In genomic region chr9:120538339-120538738, GRCh38 we compare ENCODE assay signal across 1 cellular context.
TF ChIP-seq lines count a peak whose summit lies in the region.

No MANE protein-coding gene starts in this region.

TF ChIP-seq in HepG2, 621 proteins besides CTCF, POLR2A, EP300 and RAD21 (continued from another document and continues in another):
- TF ChIP-seq KLF9 (CRISPR knock-in tag; IDR thresholded peaks at IDR 0.05; ENCODE audit: low read depth) (0 out of 2 replicates have a peak, but pooled peaks have one; percentile 33), KMT2B (CRISPR knock-in tag; IDR thresholded peaks at IDR 0.05) (peak; percentile 40; the same call in 1 of the 2 replicates), RNF2 (conservative IDR thresholded peaks at IDR 0.05; ENCODE audit: low read depth) (no peak), ZBTB26 (CRISPR knock-in tag; IDR thresholded peaks at IDR 0.05; ENCODE audit: borderline replicate concordance) (no peak), HHEX (CRISPR knock-in tag; IDR thresholded peaks at IDR 0.05) (no peak), PCBP1 (IDR thresholded peaks at IDR 0.05; ENCODE audit: borderline replicate concordance, low read depth, low read length) (no peak), SRSF1 (optimal IDR thresholded peaks at IDR 0.05; ENCODE audit: low read depth, low read length) (no peak), E2F2 (CRISPR knock-in tag; IDR thresholded peaks at IDR 0.05; ENCODE audit: borderline replicate concordance) (no peak), CENPX (CRISPR knock-in tag; IDR thresholded peaks at IDR 0.05) (no peak), MLXIP (CRISPR knock-in tag; IDR thresholded peaks at IDR 0.05; ENCODE audit: borderline replicate concordance) (0 out of 2 replicates have a peak, but pooled peaks have one; percentile 71), ZNF296 (CRISPR knock-in tag; conservative IDR thresholded peaks at IDR 0.05) (no peak), ATF6 (CRISPR knock-in tag; conservative IDR thresholded peaks at IDR 0.05) (no peak), GABPB1 (CRISPR knock-in tag; IDR thresholded peaks at IDR 0.05) (peak; percentile 58), MNT (IDR thresholded peaks at IDR 0.05) (peak; percentile 39; the same call in 1 of the 2 replicates), MIER2 (CRISPR knock-in tag; IDR thresholded peaks at IDR 0.05) (0 out of 2 replicates have a peak, but pooled peaks have one; percentile 53), HMG20A (CRISPR knock-in tag; IDR thresholded peaks at IDR 0.05; ENCODE audit: borderline replicate concordance) (peak; percentile 61; the same call in 1 of the 2 replicates), ETV6 (CRISPR knock-in tag; conservative IDR thresholded peaks at IDR 0.05) (no peak), DNMT3B (CRISPR knock-in tag; conservative IDR thresholded peaks at IDR 0.05) (no peak), ZNF282 (IDR thresholded peaks at IDR 0.05; ENCODE audit: partially characterized antibody) (no peak), GABPA (IDR thresholded peaks at IDR 0.05; ENCODE audit: low read depth, low read length) (no peak), GABPA (CRISPR knock-in tag; IDR thresholded peaks at IDR 0.05; ENCODE audit: low read depth) (peak; percentile 81), CSRNP1 (CRISPR knock-in tag; IDR thresholded peaks at IDR 0.05) (no peak), SUZ12 (IDR thresholded peaks at IDR 0.05; ENCODE audit: low read depth, low read length) (no peak), ZNF224 (CRISPR knock-in tag; IDR thresholded peaks at IDR 0.05) (no peak), ZBTB20 (CRISPR knock-in tag; IDR thresholded peaks at IDR 0.05; ENCODE audit: borderline replicate concordance, low read depth) (peak; percentile 41; the same call in 1 of the 2 replicates), GFI1 (CRISPR knock-in tag; IDR thresholded peaks at IDR 0.05; ENCODE audit: borderline replicate concordance) (no peak), HDAC1 (CRISPR knock-in tag; IDR thresholded peaks at IDR 0.05) (peak; percentile 77), BRF2 (CRISPR knock-in tag; IDR thresholded peaks at IDR 0.05) (no peak), KDM4B (CRISPR knock-in tag; IDR thresholded peaks at IDR 0.05) (0 out of 2 replicates have a peak, but pooled peaks have one; percentile 51), GLMP (CRISPR knock-in tag; IDR thresholded peaks at IDR 0.05; ENCODE audit: borderline replicate concordance) (no peak), ZBTB7B (CRISPR knock-in tag; IDR thresholded peaks at IDR 0.05) (no peak), RBFOX2 (IDR thresholded peaks at IDR 0.05; ENCODE audit: low read depth, low read length) (no peak), ZNF75D (CRISPR knock-in tag; IDR thresholded peaks at IDR 0.05; ENCODE audit: borderline replicate concordance) (no peak), ZBTB7A (CRISPR knock-in tag; IDR thresholded peaks at IDR 0.05) (no peak), CHD2 (IDR thresholded peaks at IDR 0.05; ENCODE audit: low read depth, low read length) (no peak), HNF1B (CRISPR knock-in tag; IDR thresholded peaks at IDR 0.05) (peak; percentile 50; the same call in 1 of the 2 replicates), USF2 (IDR thresholded peaks at IDR 0.05; ENCODE audit: low read depth, low read length) (peak; percentile 80), USF2 (CRISPR knock-in tag; IDR thresholded peaks at IDR 0.05; ENCODE audit: borderline replicate concordance) (peak; percentile 77; the same call in 1 of the 2 replicates), RFXANK (CRISPR knock-in tag; IDR thresholded peaks at IDR 0.05) (no peak), MTA3 (CRISPR knock-in tag; IDR thresholded peaks at IDR 0.05) (no peak), ZUFSP (CRISPR knock-in tag; IDR thresholded peaks at IDR 0.05; ENCODE audit: borderline replicate concordance) (no peak), XBP1 (CRISPR knock-in tag; IDR thresholded peaks at IDR 0.05) (no peak), ZNF225 (CRISPR knock-in tag; IDR thresholded peaks at IDR 0.05) (no peak)
